In genomic region chr3:150762662-150763121, GRCh38 we compare ENCODE assay signal across 9 cellular contexts. TPM values are rescaled to one million over a fixed set of nuclear protein-coding genes. Genes with fewer than 3 reads are reported as not detected.
DNase-seq lines count a peak whose midpoint lies in the region; ATAC-seq and TF ChIP-seq lines count a peak whose summit lies in the region.
"Had no signal": no experiment of that assay in that cellular context is flagged by ENCODE, and none has a peak within 500 bp of the region (broad histone marks: within the 10 kb centered on the region; RNA-seq: fewer than 3 reads in every experiment).

No MANE protein-coding gene starts in this region.

- H3K27ac Mint-ChIP-seq in activated B cell treated with CpG ODN at 0.5 μM for 24 hours, result no peak overlapping the region

- no peaks in the 10 kb centered on the region for H3K27me3 ChIP-seq in thymus (ENCODE audit: control insufficient read depth, insufficient read depth)

- H3K27ac ChIP-seq in thymus (ENCODE audit: low read depth), result peak overlapping the region; percentile 97

- H3K27me3 Mint-ChIP-seq in activated B cell treated with CpG ODN at 0.5 μM for 24 hours, result no peaks in the 10 kb centered on the region

- H3K4me3 ChIP-seq in iPS-18c (ENCODE audit: insufficient read depth, low read depth, low read length) (peak overlapping the region; percentile 69), thymus (ENCODE audit: low read length) (peak overlapping the region; percentile 73)

- H3K9me3 ChIP-seq in iPS-18c (ENCODE audit: control insufficient read depth, insufficient read depth, low read length), result no peaks in the 10 kb centered on the region
- no peaks in the 10 kb centered on the region for H3K9me3 ChIP-seq in thymus (ENCODE audit: control insufficient read depth)

- DNase-seq in activated B cell treated with CpG ODN at 0.5 μM for 24 hours (no peak), NCI-H1694 treated with DMSO at 0.1 percent for 48 hours (lab: John Stamatoyannopoulos, UW) (no peak), HCEC 1CT (no peak)
- no peak for DNase-seq in effector CD4-positive, alpha-beta T cell

- H3K36me3 Mint-ChIP-seq in activated B cell treated with CpG ODN at 0.5 μM for 24 hours (ENCODE audit: low read depth), result peaks cover 40% of the 10 kb centered on the region

- no peaks in the 10 kb centered on the region for H3K36me3 ChIP-seq in thymus (ENCODE audit: control insufficient read depth, insufficient read depth)

- intact Hi-C loops in activated B cell treated with CpG ODN at 0.5 μM for 24 hours (cut with micrococcal nuclease), result loop anchor here (1.0 to 10.0 kb wide), 14 partner anchors 25 to 1752 kb away; partner anchors contain the start of genes EIF2A, ERICH6, MED12L and P2RY12

- no peak for TF ChIP-seq CTCF in activated B cell treated with CpG ODN at 0.5 μM for 24 hours (IDR thresholded peaks at IDR 0.05)

- H3K4me1 Mint-ChIP-seq in activated B cell treated with CpG ODN at 0.5 μM for 24 hours, result peaks cover 83% of the 10 kb centered on the region

- CTCF ChIA-PET in activated B cell treated with CpG ODN at 0.5 μM for 24 hours (lab: Charles Lee), result interaction anchor here (2.6 to 4.1 kb wide), 3 partner anchors 24 to 41 kb away, joined by 7 to 31 read pairs (median 17); no protein-coding TSS in a partner anchor

- POLR2A ChIA-PET in activated B cell treated with CpG ODN at 0.5 μM for 24 hours (lab: Charles Lee), result interaction anchor here (0.6 to 8.0 kb wide), 28 partner anchors 9 to 1633 kb away, joined by 3 to 65 read pairs (median 6); partner anchors contain the start of genes EIF2A, ERICH6, HPS3 and SELENOT

- ATAC-seq in GM18502 (IDR thresholded peaks at IDR 0.05; ENCODE audit: poor library complexity, unreplicated experiment) (peak; percentile 4), HG02678 (IDR thresholded peaks at IDR 0.05; ENCODE audit: unreplicated experiment) (peak; percentile 7), activated B cell treated with CpG ODN at 0.5 μM for 24 hours (ENCODE audit: low read depth) (peak; percentile 0)

- peaks cover 8% of the 10 kb centered on the region for H3K4me1 ChIP-seq in thymus (ENCODE audit: control insufficient read depth, insufficient read depth, low read length)

- no peaks in the 10 kb centered on the region for H3K9me3 Mint-ChIP-seq in activated B cell treated with CpG ODN at 0.5 μM for 24 hours

- under 1% methylated on average over 76 of the region's 76 CpGs for WGBS in thymus

- H3K4me3 Mint-ChIP-seq in activated B cell treated with CpG ODN at 0.5 μM for 24 hours, result no peak overlapping the region

RNA-seq across cellular contexts. Expression of gene SIAH2, which starts 0.3 kb away (rescaled TPM):
- 44.5 and 44.7 TPM in 2 replicates for total RNA-seq in activated B cell treated with CpG ODN at 0.5 μM for 24 hours
- polyA plus RNA-seq in thymus, result 22.4 TPM

RNA-seq across cellular contexts. Expression of gene ERICH6, which starts 59.0 kb away (rescaled TPM):
- total RNA-seq in activated B cell treated with CpG ODN at 0.5 μM for 24 hours, result not detected in 2 replicates
- polyA plus RNA-seq in thymus, result 0.02 TPM
- total RNA-seq: activated CD8-positive, alpha-beta memory T cell treated with anti-CD3 and anti-CD28 coated beads for 36 hours had no signal
